Comparison of ENCODE assay signal across 13 cellular contexts in the genomic region with DNA sequence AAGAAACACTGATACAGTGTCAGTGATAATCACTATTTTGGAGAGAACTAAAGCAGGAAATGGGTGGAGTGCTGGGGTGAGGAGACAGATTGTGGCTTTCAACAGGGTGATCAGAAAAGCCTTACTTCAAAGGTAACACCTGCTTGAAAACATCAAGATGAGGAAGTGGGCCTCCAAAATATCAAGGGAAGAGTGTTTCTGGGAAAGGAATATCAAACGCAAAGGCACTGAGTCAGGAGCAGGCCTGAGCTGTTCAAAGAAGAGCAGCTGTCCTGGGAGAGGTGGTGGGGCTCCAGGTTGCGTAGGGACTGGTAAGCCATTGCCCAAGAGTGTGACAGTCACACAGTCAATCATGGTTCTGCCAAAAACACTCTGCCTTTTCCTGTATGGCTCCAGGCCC. TPM values are rescaled to one million over a fixed set of nuclear protein-coding genes. Genes with fewer than 3 reads are reported as not detected.
DNase-seq lines count a peak whose midpoint lies in the region; ATAC-seq and TF ChIP-seq lines count a peak whose summit lies in the region.
"Had no signal": no experiment of that assay in that cellular context is flagged by ENCODE, and none has a peak within 500 bp of the region (broad histone marks: within the 10 kb centered on the region; RNA-seq: fewer than 3 reads in every experiment).

No MANE protein-coding gene starts in this region.

- no peaks in the 10 kb centered on the region for H3K27me3 ChIP-seq in cardiac muscle cell
- H3K27me3 ChIP-seq in heart right ventricle, result no peaks in the 10 kb centered on the region
- no peaks in the 10 kb centered on the region for H3K27me3 ChIP-seq in thymus (ENCODE audit: control insufficient read depth, insufficient read depth)

- WGBS in heart right ventricle, 2 donors, result 74 to 85% methylated on average over 2 of the region's 2 CpGs
- 4% methylated on average over 2 of the region's 2 CpGs for WGBS in thymus

- H3K36me3 ChIP-seq in cardiac muscle cell (no peaks in the 10 kb centered on the region), heart right ventricle (no peaks in the 10 kb centered on the region), thymus (ENCODE audit: control insufficient read depth, insufficient read depth) (no peaks in the 10 kb centered on the region)

- peaks cover 33% of the 10 kb centered on the region for H3K4me1 ChIP-seq in cardiac muscle cell (ENCODE audit: low read depth)
- peaks cover 0 to 4% (median 0%) of the 10 kb centered on the region in 9 donors for H3K4me1 ChIP-seq in heart right ventricle
- peaks cover 39% of the 10 kb centered on the region for H3K4me1 ChIP-seq in thymus (ENCODE audit: control insufficient read depth, insufficient read depth, low read length)

- H3K4me3 ChIP-seq in cardiac muscle cell (no peak overlapping the region), heart right ventricle (no peak overlapping the region), thymus (ENCODE audit: low read length) (no peak overlapping the region)
- H3K4me3 ChIP-seq: GM23248 had no signal

- DNase-seq in cardiac muscle cell (ENCODE audit: low read depth in 1 of 2, low spot score in 1 of 2) (no peak), heart right ventricle (no peak), occipital lobe (lab: John Stamatoyannopoulos, UW) (no peak), GM10248 (ENCODE audit: extremely low spot score) (no peak), iPS-NIHi7 (ENCODE audit: extremely low spot score) (no peak)
- peak; percentile 24 for DNase-seq in activated CD8-positive, alpha-beta memory T cell treated with anti-CD3 and anti-CD28 coated beads, Interleukin-2, amount 50 U/mL, for 1 hour (ENCODE audit: extremely low read depth)
- DNase-seq: cerebellar nuclear complex, GM23248, head of caudate nucleus, NCI-H226, T-helper 9 cell had no signal

- intact Hi-C loops in heart right ventricle (cut with DNase I), result no loop called here

- CTCF ChIA-PET in GM10248 (lab: Yijun Ruan, JAX), result interaction anchor here (0.9 to 1.2 kb wide), 4 partner anchors 9 to 34 kb away, joined by 3 to 5 read pairs (median 3); no protein-coding TSS in a partner anchor

- POLR2A ChIA-PET in GM10248 (lab: Yijun Ruan, JAX), result no interaction called here

- H3K27ac ChIP-seq in cardiac muscle cell (peak overlapping the region; percentile 20), heart right ventricle (peak overlapping the region in 1 of 10 donors; percentile 65), thymus (ENCODE audit: low read depth) (peak overlapping the region; percentile 88)
- H3K27ac ChIP-seq: GM23248 had no signal

- no peak for TF ChIP-seq CTCF in cardiac muscle cell (IDR thresholded peaks at IDR 0.05; ENCODE audit: low read depth, low read length)
- TF ChIP-seq CTCF in heart right ventricle (IDR thresholded peaks at IDR 0.05), result no peak
- TF ChIP-seq CTCF in GM10248 (IDR thresholded peaks at IDR 0.05; ENCODE audit: control extremely low read depth, extremely low read depth, low read depth, missing control alignments), result no peak

- ATAC-seq in heart right ventricle, result no peak
- ATAC-seq in esophagus mucosa, result peak; percentile 57

- H3K9me3 ChIP-seq in cardiac muscle cell (ENCODE audit: low read depth) (no peaks in the 10 kb centered on the region), heart right ventricle (no peaks in the 10 kb centered on the region), thymus (ENCODE audit: control insufficient read depth) (no peaks in the 10 kb centered on the region)

RNA-seq across cellular contexts. Expression of gene ATP1A1, which starts 47.1 kb away (rescaled TPM):
- total RNA-seq in cardiac muscle cell (754 and 1,350 TPM in 2 replicates), heart right ventricle (100 to 1,000 TPM; 153 to 403 (median 203) TPM), esophagus mucosa (371 TPM), occipital lobe (91.9 TPM)
- polyA plus RNA-seq in cardiac muscle cell (665 and 1,094 TPM in 2 replicates), heart right ventricle (100 to 1,000 TPM in 1 of 2 donors, 10 to 100 TPM in 1; 73.6 to 624 TPM), thymus (146 TPM)
